In the genomic region with DNA sequence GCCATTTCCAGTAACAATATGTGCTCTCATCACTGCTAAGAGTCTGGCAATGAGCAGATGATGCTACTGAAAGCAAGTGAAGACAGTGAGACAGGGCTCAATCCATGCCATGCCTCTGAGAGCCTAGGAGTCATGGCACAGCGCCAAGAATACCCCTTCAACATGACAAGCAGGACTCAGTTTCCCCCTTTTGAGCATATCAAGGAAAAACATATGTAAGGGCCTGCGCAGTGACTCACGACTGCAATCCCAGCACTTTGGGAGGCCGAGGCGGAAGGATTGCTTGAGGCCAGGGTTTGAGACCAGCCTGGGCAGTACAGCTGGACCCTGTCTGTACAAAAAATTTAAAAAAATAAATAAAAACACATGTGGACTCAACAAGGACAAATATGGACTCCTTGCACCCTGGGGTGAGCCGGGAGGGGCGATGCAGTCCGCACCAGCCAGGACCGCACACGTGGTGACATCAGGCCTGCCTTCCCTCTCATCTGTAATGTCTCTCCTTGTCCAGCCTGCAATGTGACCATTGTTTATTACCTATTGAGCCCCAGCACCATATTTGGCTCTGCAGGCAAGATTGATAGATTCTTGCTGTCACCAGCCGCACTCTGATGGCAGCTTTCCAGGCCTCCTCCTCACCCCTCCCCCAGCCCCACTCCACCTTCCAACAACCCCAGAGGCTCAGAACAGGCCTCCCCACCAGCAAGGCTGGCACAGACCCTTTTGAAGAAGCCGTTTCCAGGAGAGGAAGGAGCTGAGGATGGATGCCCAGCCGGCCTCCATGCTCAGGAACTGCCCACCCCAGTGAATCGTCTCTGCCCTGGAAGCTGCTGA, we compare ENCODE assay signal across 11 cellular contexts. TPM values are rescaled to one million over a fixed set of nuclear protein-coding genes. Genes with fewer than 3 reads are reported as not detected.
DNase-seq lines count a peak whose midpoint lies in the region; ATAC-seq and TF ChIP-seq lines count a peak whose summit lies in the region.
"Had no signal": no experiment of that assay in that cellular context is flagged by ENCODE, and none has a peak within 500 bp of the region (broad histone marks: within the 10 kb centered on the region; RNA-seq: fewer than 3 reads in every experiment).

No MANE protein-coding gene starts in this region.

- DNase-seq in ELF-1 (ENCODE audit: low read depth, low spot score) = peak; percentile 51
- DNase-seq in NCI-H1105 (lab: John Stamatoyannopoulos, UW) = peak; percentile 15
- DNase-seq in caudate nucleus (lab: John Stamatoyannopoulos, UW) = peak in 1 of 61 donors; percentile 30
- DNase-seq in neural progenitor cell (ENCODE audit: low spot score) = no peak
- no peak for DNase-seq in stimulated activated naive CD4-positive, alpha-beta T cell treated with Interleukin-2 at 50 U/mL for 16 hours (lab: John Stamatoyannopoulos, UW)
- DNase-seq in foreskin fibroblast = no peak
- DNase-seq: activated T-cell treated with anti-CD3 and anti-CD28 coated beads for 4 hours; CD4-positive, alpha-beta memory T cell; NCI-H2107 had no signal

- no peak overlapping the region for H2AFZ ChIP-seq in neural progenitor cell (replicated peaks)

- ATAC-seq in HG02884 (IDR thresholded peaks at IDR 0.05; ENCODE audit: unreplicated experiment) = no peak
- ATAC-seq: natural killer cell treated with Interleukin-12 subunit alpha and Interleukin-12 subunit beta and Interleukin-15 and Interleukin-18, amount 100 ng/mL, for 72 hours had no signal

- H3K4me3 Mint-ChIP-seq in neural progenitor cell = peak overlapping the region; percentile 64
- H3K4me3 Mint-ChIP-seq: CD4-positive, alpha-beta memory T cell; natural killer cell treated with Interleukin-12 subunit alpha and Interleukin-12 subunit beta and Interleukin-15 and Interleukin-18, amount 100 ng/mL, for 72 hours had no signal

- no peaks in the 10 kb centered on the region for H4K20me1 ChIP-seq in neural progenitor cell (ENCODE audit: low read depth)

- H3K79me2 ChIP-seq in neural progenitor cell (ENCODE audit: low read depth) = no peaks in the 10 kb centered on the region

- no peak overlapping the region for H3K4me3 ChIP-seq in neural progenitor cell
- no peak overlapping the region for H3K4me3 ChIP-seq in foreskin fibroblast (ENCODE audit: low read depth in 1 of 2, low read length in 2 of 2)

- H3K27ac Mint-ChIP-seq in neural progenitor cell = peak overlapping the region; percentile 89

- H3K4me2 ChIP-seq in neural progenitor cell = no peak overlapping the region

- TF ChIP-seq CTCF in neural progenitor cell (IDR thresholded peaks at IDR 0.05) (no peak), foreskin fibroblast (IDR thresholded peaks at IDR 0.05; ENCODE audit: low read depth, low read length) (no peak)

- no peaks in the 10 kb centered on the region for H3K9me3 ChIP-seq in neural progenitor cell (ENCODE audit: low read depth)

- H3K4me1 Mint-ChIP-seq in neural progenitor cell = peaks cover 29% of the 10 kb centered on the region
- H3K4me1 Mint-ChIP-seq: CD4-positive, alpha-beta memory T cell had no signal

- peaks cover 5% of the 10 kb centered on the region for H3K9me3 Mint-ChIP-seq in neural progenitor cell
- H3K9me3 Mint-ChIP-seq: CD4-positive, alpha-beta memory T cell; natural killer cell treated with Interleukin-12 subunit alpha and Interleukin-12 subunit beta and Interleukin-15 and Interleukin-18, amount 100 ng/mL, for 72 hours had no signal

- H3F3A ChIP-seq in neural progenitor cell (ENCODE audit: low read depth) = no peaks in the 10 kb centered on the region

- H3K27me3 Mint-ChIP-seq in neural progenitor cell (ENCODE audit: insufficient read depth, low read depth) = peaks cover 7% of the 10 kb centered on the region
- H3K27me3 Mint-ChIP-seq: CD4-positive, alpha-beta memory T cell had no signal

- no peak overlapping the region for H3K9ac ChIP-seq in neural progenitor cell

- peaks cover 6% of the 10 kb centered on the region for H3K4me1 ChIP-seq in neural progenitor cell

- H3K36me3 Mint-ChIP-seq in neural progenitor cell = no peaks in the 10 kb centered on the region
- H3K36me3 Mint-ChIP-seq: CD4-positive, alpha-beta memory T cell; natural killer cell treated with Interleukin-12 subunit alpha and Interleukin-12 subunit beta and Interleukin-15 and Interleukin-18, amount 100 ng/mL, for 72 hours had no signal

- H3K27ac ChIP-seq in caudate nucleus (ENCODE audit: low read depth, low read length) = peak overlapping the region; percentile 63
- H3K27ac ChIP-seq in neural progenitor cell = no peak overlapping the region

- H3K36me3 ChIP-seq in neural progenitor cell = no peaks in the 10 kb centered on the region

- H3K27me3 ChIP-seq in neural progenitor cell = no peaks in the 10 kb centered on the region

RNA-seq across cellular contexts. Expression of gene IRF2BP2, which starts 55.3 kb away (rescaled TPM):
- total RNA-seq in neural progenitor cell (ENCODE audit: low replicate concordance) = 21.2 and 22.9 TPM in 2 replicates

Comparison
In these comparisons a context has a peak if more than half of its experiments do, and no peak if none do; other contexts are left out.
1. DNase-seq: peak in ELF-1 (single experiment) and NCI-H1105 (single experiment); none in neural progenitor cell (single experiment), stimulated activated naive CD4-positive, alpha-beta T cell treated with Interleukin-2 at 50 U/mL for 16 hours (single experiment) and foreskin fibroblast (0 of 2).